ENCODE assay signal across 8 cellular contexts in the genomic region with DNA sequence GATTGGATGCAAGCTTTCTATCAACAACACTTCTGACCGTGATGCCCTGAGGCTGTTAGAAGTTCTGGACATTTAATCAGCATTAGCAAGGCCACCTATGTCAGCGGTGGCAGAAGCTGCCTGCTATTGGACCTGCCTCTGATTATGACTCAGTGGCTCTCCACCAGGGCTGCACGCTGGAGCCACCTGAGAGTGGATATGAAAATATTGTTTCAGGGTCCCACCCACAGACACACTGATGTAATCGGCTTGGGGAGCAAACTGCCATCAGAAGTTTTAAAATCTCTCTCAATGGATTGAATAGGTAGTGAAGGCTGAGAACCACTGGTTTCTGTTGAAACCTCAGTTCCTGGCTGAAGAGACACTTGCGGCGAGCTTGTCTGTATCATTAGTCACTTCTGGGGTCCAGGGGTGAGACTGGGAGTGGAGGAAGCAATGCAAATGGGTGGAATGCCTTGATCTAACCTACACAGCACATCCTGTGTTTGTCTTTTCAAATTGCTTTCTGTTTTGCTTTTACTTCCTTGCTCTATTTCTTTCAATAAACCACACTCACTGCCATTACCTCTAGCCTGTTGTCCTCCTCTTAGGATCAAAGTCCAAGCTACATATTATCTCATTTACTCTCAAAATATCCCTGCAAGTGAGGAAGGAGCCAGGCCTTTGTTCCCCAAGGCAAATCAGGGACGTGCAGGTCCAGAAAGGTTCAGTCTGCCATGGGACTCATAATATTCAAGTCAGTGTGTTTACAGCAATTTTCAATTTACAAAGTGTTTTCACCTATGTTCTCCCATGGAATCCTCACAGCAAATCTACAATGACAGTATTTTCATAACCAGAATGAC. TPM values are rescaled to one million over a fixed set of nuclear protein-coding genes. Genes with fewer than 3 reads are reported as not detected.
A peak's percentile ranks its signal among the peaks of the same experiment; 100 is the strongest.
DNase-seq lines count a peak whose midpoint lies in the region; ATAC-seq and TF ChIP-seq lines count a peak whose summit lies in the region.

No MANE protein-coding gene starts in this region.

- H3K27ac Mint-ChIP-seq in CD8-positive, alpha-beta memory T cell = peak overlapping the region; percentile 91 to 99 (median 96)
- peak overlapping the region; percentile 82 to 85 for H3K27ac Mint-ChIP-seq in natural killer cell

- peak; percentile 37 to 85 (median 62) for DNase-seq in CD8-positive, alpha-beta memory T cell
- peak; percentile 86 for DNase-seq in LoVo (ENCODE audit: low spot score)
- DNase-seq in activated gamma-delta T cell treated with anti-CD3 and anti-CD28 coated beads, Interleukin-2, amount 50 U/mL, for 16 hours (ENCODE audit: low read depth) = peak; percentile 50
- DNase-seq in natural killer cell = peak; percentile 32
- no peak for DNase-seq in vagina (ENCODE audit: extremely low spot score in 2 of 2)
- no peak for DNase-seq in middle frontal gyrus (ENCODE audit: extremely low spot score, low spot score)
- no peak for DNase-seq in anterior cingulate cortex (lab: John Stamatoyannopoulos, UW)

- H3K4me1 Mint-ChIP-seq in CD8-positive, alpha-beta memory T cell = peaks cover 60 to 66% (median 65%) of the 10 kb centered on the region in 3 donors
- H3K4me1 Mint-ChIP-seq in natural killer cell = peaks cover 44 to 56% of the 10 kb centered on the region in 2 donors

- peak overlapping the region; percentile 42 for H3K4me3 ChIP-seq in CD8-positive, alpha-beta memory T cell (ENCODE audit: low read length)
- H3K4me3 ChIP-seq in vagina = no peak overlapping the region

- H3K9me3 ChIP-seq in CD8-positive, alpha-beta memory T cell (ENCODE audit: low read length) = no peaks in the 10 kb centered on the region
- no peaks in the 10 kb centered on the region for H3K9me3 ChIP-seq in vagina

- TF ChIP-seq CTCF in natural killer cell (IDR thresholded peaks at IDR 0.05) = no peak
- no peak for TF ChIP-seq CTCF in vagina (IDR thresholded peaks at IDR 0.05)

- H3K27ac ChIP-seq in CD8-positive, alpha-beta memory T cell (ENCODE audit: low read depth, low read length) = peak overlapping the region; percentile 52
- no peak overlapping the region for H3K27ac ChIP-seq in vagina

- intact Hi-C loops in natural killer cell (cut with micrococcal nuclease) (loop anchor here (5.0 kb wide), 1 partner anchor 166 kb away; no protein-coding TSS in a partner anchor), vagina (cut with DNase I) (no loop called here)

- H3K36me3 ChIP-seq in CD8-positive, alpha-beta memory T cell (ENCODE audit: insufficient read depth, low read length) = no peaks in the 10 kb centered on the region
- H3K36me3 ChIP-seq in vagina = no peaks in the 10 kb centered on the region

- H3K36me3 Mint-ChIP-seq in CD8-positive, alpha-beta memory T cell = peaks cover 0 to 8% (median 0%) of the 10 kb centered on the region in 3 donors
- no peaks in the 10 kb centered on the region for H3K36me3 Mint-ChIP-seq in natural killer cell

- CTCF ChIA-PET in CD8-positive, alpha-beta memory T cell (lab: Charles Lee) = interaction anchor here (0.8 to 2.2 kb wide), 2 partner anchors 21 to 81 kb away, joined by 3 to 10 read pairs; no protein-coding TSS in a partner anchor

- H3K9me3 Mint-ChIP-seq in CD8-positive, alpha-beta memory T cell = no peaks in the 10 kb centered on the region
- H3K9me3 Mint-ChIP-seq in natural killer cell = no peaks in the 10 kb centered on the region

- no peaks in the 10 kb centered on the region for H3K27me3 ChIP-seq in CD8-positive, alpha-beta memory T cell (ENCODE audit: insufficient read depth, low read length, poor library complexity, severe bottlenecking)
- H3K27me3 ChIP-seq in vagina = no peaks in the 10 kb centered on the region

- TF ChIP-seq POLR2A in vagina (IDR thresholded peaks at IDR 0.05) = no peak

- peak; percentile 96 for ATAC-seq in GM21529 (IDR thresholded peaks at IDR 0.05; ENCODE audit: unreplicated experiment)
- ATAC-seq in natural killer cell = peak; percentile 82 to 88 (median 88)

- H3K4me3 Mint-ChIP-seq in CD8-positive, alpha-beta memory T cell = peak overlapping the region; percentile 44 to 85 (median 81)
- peak overlapping the region; percentile 75 for H3K4me3 Mint-ChIP-seq in natural killer cell

- peaks cover 0 to 5% of the 10 kb centered on the region in 2 donors for H3K27me3 Mint-ChIP-seq in CD8-positive, alpha-beta memory T cell
- H3K27me3 Mint-ChIP-seq in natural killer cell (ENCODE audit: low read depth in 2 of 2) = peaks cover 15 to 19% of the 10 kb centered on the region in 2 donors

- POLR2A ChIA-PET in CD8-positive, alpha-beta memory T cell (lab: Charles Lee) = interaction anchor here (0.9 to 1.0 kb wide), 3 partner anchors 117 to 634 kb away, joined by 3 to 4 read pairs (median 3); no protein-coding TSS in a partner anchor

- peaks cover 53% of the 10 kb centered on the region for H3K4me1 ChIP-seq in CD8-positive, alpha-beta memory T cell (ENCODE audit: insufficient read depth, low read length)
- peaks cover 22% of the 10 kb centered on the region for H3K4me1 ChIP-seq in vagina

RNA-seq across cellular contexts. Expression of a gene that starts 4.2 kb away (rescaled TPM):
- 1 to 10 TPM; 6.4 to 7.2 TPM for total RNA-seq in CD8-positive, alpha-beta memory T cell
- polyA plus RNA-seq in CD8-positive, alpha-beta memory T cell = 4.8 TPM
- total RNA-seq in natural killer cell (1 to 10 TPM in 2 of 3 donors, under 1 TPM in 1; 0.52 to 1.7 (median 1.4) TPM), vagina (3.4 TPM)

Comparison
In these comparisons a context has a peak if more than half of its experiments do, and no peak if none do; other contexts are left out.
1. DNase-seq: peak in CD8-positive, alpha-beta memory T cell (5 of 5), LoVo (single experiment), activated gamma-delta T cell treated with anti-CD3 and anti-CD28 coated beads, Interleukin-2, amount 50 U/mL, for 16 hours (single experiment) and natural killer cell (single experiment); none in vagina (0 of 2), middle frontal gyrus (single experiment) and anterior cingulate cortex (0 of 58).